ENCODE assay signal across 5 cellular contexts in genomic region chr5:123933812-123934211, GRCh38.
DNase-seq lines count a peak whose midpoint lies in the region; ATAC-seq and TF ChIP-seq lines count a peak whose summit lies in the region.
"Not testable (repeated sequence)": the region's sequence is repeated elsewhere in the genome, so short reads cannot be mapped to it uniquely, and the experiment has no call there.

No MANE protein-coding gene starts in this region.

- H4K20me1 ChIP-seq in neural progenitor cell (ENCODE audit: low read depth) = not testable (repeated sequence)

- H3K4me2 ChIP-seq in mesendoderm (ENCODE audit: low read length); neural progenitor cell: not testable (repeated sequence)

- H2BK15ac ChIP-seq in mesendoderm (replicated peaks; ENCODE audit: low read depth) = not testable (repeated sequence)

- H3K27me3 ChIP-seq in mesendoderm (ENCODE audit: insufficient read depth, low read length, poor library complexity); neural progenitor cell: not testable (repeated sequence)

- H3K79me1 ChIP-seq in mesendoderm (ENCODE audit: low read length) = not testable (repeated sequence)

- POLR2A ChIA-PET in HEK293 (lab: Yijun Ruan, JAX); WTC11 (lab: Charles Lee): not testable (repeated sequence)

- not testable (repeated sequence) for H4K5ac ChIP-seq in mesendoderm (ENCODE audit: low read length)

- not testable (repeated sequence) for H3K27ac Mint-ChIP-seq in WTC11, neural progenitor cell

- not testable (repeated sequence) for H3K9ac ChIP-seq in mesendoderm (ENCODE audit: low read length); neural progenitor cell

- not testable (repeated sequence) for H3K36me3 ChIP-seq in HEK293 (ENCODE audit: control insufficient read depth in 2 of 2, insufficient read depth in 1 of 2, low read length in 2 of 2); mesendoderm (ENCODE audit: control insufficient read depth, insufficient read depth, low read length); neural progenitor cell

- peaks cover 34% of the 10 kb centered on the region for H3K9me3 Mint-ChIP-seq in WTC11
- H3K9me3 Mint-ChIP-seq in neural progenitor cell = peaks cover 35% of the 10 kb centered on the region

- H3K56ac ChIP-seq in mesendoderm (ENCODE audit: low read length) = not testable (repeated sequence)

- not testable (repeated sequence) for H4K8ac ChIP-seq in mesendoderm (ENCODE audit: low read depth, low read length)

- H2BK120ac ChIP-seq in mesendoderm (ENCODE audit: low read depth, low read length) = not testable (repeated sequence)

- CTCF ChIA-PET in HEK293 (lab: Yijun Ruan, JAX); WTC11 (lab: Charles Lee): not testable (repeated sequence)

- not testable (repeated sequence) for H2AFZ ChIP-seq in neural progenitor cell (replicated peaks)

- WGBS in mesendoderm (ENCODE audit: extremely low coverage, insufficient coverage, low lambda C conversion rate) = no CpG with 5 or more reads among the region's 7 CpGs

- not testable (repeated sequence) for H3K23ac ChIP-seq in mesendoderm (ENCODE audit: low read length)

- H3K4me3 ChIP-seq in HEK293 (ENCODE audit: low read depth, low read length); mesendoderm (ENCODE audit: low read length); neural progenitor cell: not testable (repeated sequence)

- H3K4me1 Mint-ChIP-seq in WTC11, neural progenitor cell: not testable (repeated sequence)

- H2BK5ac ChIP-seq in mesendoderm (ENCODE audit: low read length) = not testable (repeated sequence)

- not testable (repeated sequence) for H3K9me3 ChIP-seq in HEK293 (ENCODE audit: control insufficient read depth, insufficient read depth, low read depth, low read length)
- peaks cover 11% of the 10 kb centered on the region for H3K9me3 ChIP-seq in neural progenitor cell (ENCODE audit: low read depth)

- H2AK5ac ChIP-seq in mesendoderm (ENCODE audit: low read length) = not testable (repeated sequence)

- not testable (repeated sequence) for H3K4me3 Mint-ChIP-seq in WTC11, neural progenitor cell

- H3K18ac ChIP-seq in mesendoderm (ENCODE audit: low read length) = not testable (repeated sequence)

- not testable (repeated sequence) for TF ChIP-seq CTCF in HEK293 (tag by site-specific recombination; IDR thresholded peaks at IDR 0.05); WTC11 (IDR thresholded peaks at IDR 0.05); neural progenitor cell (IDR thresholded peaks at IDR 0.05)

- not testable (repeated sequence) for H3K4ac ChIP-seq in mesendoderm (ENCODE audit: low read depth, low read length)

- not testable (repeated sequence) for H3K27ac ChIP-seq in HEK293 (ENCODE audit: extremely low read depth, low read depth, low read length); mesendoderm (ENCODE audit: low read depth, low read length); neural progenitor cell

- H3F3A ChIP-seq in neural progenitor cell (ENCODE audit: low read depth) = not testable (repeated sequence)

- DNase-seq in NCI-H748 (lab: John Stamatoyannopoulos, UW; ENCODE audit: unreplicated experiment) (peak; percentile 74), WTC11 (ENCODE audit: low spot score) (peak; percentile 20), mesendoderm (peak; percentile 11), neural progenitor cell (ENCODE audit: low spot score) (peak; percentile 9)

- ATAC-seq in WTC11 = not testable (repeated sequence)

- H3K79me2 ChIP-seq in mesendoderm (ENCODE audit: control insufficient read depth, insufficient read depth, low read length); neural progenitor cell (ENCODE audit: low read depth): not testable (repeated sequence)

- peaks cover 44% of the 10 kb centered on the region for H3K36me3 Mint-ChIP-seq in WTC11
- H3K36me3 Mint-ChIP-seq in neural progenitor cell = not testable (repeated sequence)

- peaks cover 21% of the 10 kb centered on the region for H3K27me3 Mint-ChIP-seq in WTC11 (ENCODE audit: low read depth)
- H3K27me3 Mint-ChIP-seq in neural progenitor cell (ENCODE audit: insufficient read depth, low read depth) = not testable (repeated sequence)

- H3K4me1 ChIP-seq in HEK293 (ENCODE audit: control insufficient read depth, insufficient read depth, low read length); mesendoderm (ENCODE audit: control insufficient read depth, low read depth, low read length); neural progenitor cell: not testable (repeated sequence)

TF ChIP-seq in HEK293, 187 proteins besides CTCF, POLR2A, EP300 and RAD21:
- TF ChIP-seq YY1 (tag by site-specific recombination; IDR thresholded peaks at IDR 0.05) (0 out of 2 replicates have a peak, but pooled peaks have one; percentile 21), ZIC2 (tag by site-specific recombination; IDR thresholded peaks at IDR 0.05) (0 out of 2 replicates have a peak, but pooled peaks have one; percentile 57), GLIS1 (tag by site-specific recombination; IDR thresholded peaks at IDR 0.05) (peak; percentile 82)
TF ChIP-seq in HEK293: peak in this region for 3; not testable (repeated sequence) for 184.

Comparison
In these comparisons a context has a peak if more than half of its experiments do, and no peak if none do; other contexts are left out.
1. DNase-seq: peak in every context shown above with its lines; median percentile 74 in NCI-H748; 20 in WTC11; 11 in mesendoderm; 9 in neural progenitor cell.